ENCODE assay signal across 14 cellular contexts in the genomic region with DNA sequence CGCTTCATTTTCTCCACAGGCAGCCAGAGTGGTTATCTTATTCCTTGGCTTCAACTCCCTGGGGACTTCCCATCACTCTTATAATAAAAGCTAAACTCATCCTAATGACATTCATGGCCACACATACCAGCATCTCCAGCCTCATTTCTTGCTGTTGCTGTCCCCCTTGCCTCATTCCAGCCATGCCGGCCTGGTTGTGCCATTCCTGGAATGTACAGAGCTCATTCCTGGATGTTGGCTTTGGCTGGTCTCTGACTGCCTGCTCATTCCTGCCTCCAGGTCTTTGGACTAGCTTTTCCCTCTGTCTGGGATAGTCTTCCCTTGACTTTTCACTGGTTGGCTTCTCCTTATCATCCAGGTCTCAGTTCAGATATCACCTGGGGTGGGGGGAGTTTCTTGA. TPM values are rescaled to one million over a fixed set of nuclear protein-coding genes. Genes with fewer than 3 reads are reported as not detected.
A peak's percentile ranks its signal among the peaks of the same experiment; 100 is the strongest.
DNase-seq lines count a peak whose midpoint lies in the region; ATAC-seq and TF ChIP-seq lines count a peak whose summit lies in the region.
"Had no signal": no experiment of that assay in that cellular context is flagged by ENCODE, and none has a peak within 500 bp of the region (broad histone marks: within the 10 kb centered on the region; RNA-seq: fewer than 3 reads in every experiment).

No MANE protein-coding gene starts in this region.

- H3K4me1 Mint-ChIP-seq in Calu3 (ENCODE audit: low read depth, unreplicated experiment) (peaks cover 20% of the 10 kb centered on the region), nephron progenitor cell (peaks cover 34% of the 10 kb centered on the region)
- H3K4me1 Mint-ChIP-seq in central memory CD8-positive, alpha-beta T cell = peaks cover 39% of the 10 kb centered on the region

- H3K9me3 Mint-ChIP-seq in Calu3 (ENCODE audit: low read depth, unreplicated experiment) (no peaks in the 10 kb centered on the region), nephron progenitor cell (no peaks in the 10 kb centered on the region)
- H3K9me3 Mint-ChIP-seq in central memory CD8-positive, alpha-beta T cell = no peaks in the 10 kb centered on the region
- H3K9me3 Mint-ChIP-seq: stimulated activated naive CD8-positive, alpha-beta T cell treated with anti-CD3 and anti-CD28 coated beads, Interleukin-15, Interleukin-2, amounts not matched to agents 100 ng/mL and 50 ng/mL, for 24 hours had no signal

- H3K27ac Mint-ChIP-seq in Calu3 (ENCODE audit: unreplicated experiment) = no peak overlapping the region
- peak overlapping the region; percentile 4 for H3K27ac Mint-ChIP-seq in central memory CD8-positive, alpha-beta T cell (ENCODE audit: low read depth)
- H3K27ac Mint-ChIP-seq in nephron progenitor cell = no peak overlapping the region
- H3K27ac Mint-ChIP-seq: stimulated activated naive CD8-positive, alpha-beta T cell treated with anti-CD3 and anti-CD28 coated beads, Interleukin-15, Interleukin-2, amounts not matched to agents 100 ng/mL and 50 ng/mL, for 24 hours had no signal

- H3K9me3 ChIP-seq in lower lobe of right lung = no peaks in the 10 kb centered on the region
- H3K9me3 ChIP-seq: colonic mucosa, esophagus squamous epithelium had no signal

- CTCF ChIA-PET in Calu3 (lab: Charles Lee) = interaction anchor here (0.7 kb wide), 1 partner anchor 8 kb away, joined by 3 read pairs; no protein-coding TSS in a partner anchor

- BruUV-seq in Calu3 (replicated peaks; lab: Mats Ljungman, UMichigan) = no TSS peak

- no peaks in the 10 kb centered on the region for H3K36me3 ChIP-seq in lower lobe of right lung
- H3K36me3 ChIP-seq: colonic mucosa, esophagus squamous epithelium had no signal

- intact Hi-C loops in Calu3 (cut with micrococcal nuclease; ENCODE audit: unreplicated experiment) = no loop called here
- intact Hi-C loops in lower lobe of right lung (cut with DNase I) = no loop called here

- H3K4me3 ChIP-seq in AG10803 (ENCODE audit: low read length) (no peak overlapping the region), lower lobe of right lung (no peak overlapping the region)
- H3K4me3 ChIP-seq: colonic mucosa, esophagus squamous epithelium had no signal

- H3K4me3 Mint-ChIP-seq in Calu3 (ENCODE audit: low read depth, unreplicated experiment) (peak overlapping the region; percentile 1), nephron progenitor cell (peak overlapping the region; percentile 94)
- peak overlapping the region; percentile 98 for H3K4me3 Mint-ChIP-seq in central memory CD8-positive, alpha-beta T cell
- H3K4me3 Mint-ChIP-seq: stimulated activated naive CD8-positive, alpha-beta T cell treated with anti-CD3 and anti-CD28 coated beads, Interleukin-15, Interleukin-2, amounts not matched to agents 100 ng/mL and 50 ng/mL, for 24 hours had no signal

- peak; percentile 54 for TF ChIP-seq CTCF in AG10803 (conservative IDR thresholded peaks at IDR 0.05; ENCODE audit: low read length)
- no peak for TF ChIP-seq CTCF in Calu3 (IDR thresholded peaks at IDR 0.05; ENCODE audit: unreplicated experiment)
- TF ChIP-seq CTCF in nephron progenitor cell (IDR thresholded peaks at IDR 0.05) = no peak
- TF ChIP-seq CTCF in lower lobe of right lung (IDR thresholded peaks at IDR 0.05) = no peak

- no peaks in the 10 kb centered on the region for H3K27me3 ChIP-seq in lower lobe of right lung (ENCODE audit: low read depth)
- H3K27me3 ChIP-seq: colonic mucosa, esophagus squamous epithelium had no signal

- no peak for ATAC-seq in central memory CD8-positive, alpha-beta T cell (replicated peaks; ENCODE audit: extremely low read depth, poor library complexity, severe bottlenecking)
- ATAC-seq in lower lobe of right lung = no peak

- H3K36me3 Mint-ChIP-seq in Calu3 (ENCODE audit: insufficient read depth, unreplicated experiment) (peaks cover 17% of the 10 kb centered on the region), nephron progenitor cell (ENCODE audit: low read depth) (no peaks in the 10 kb centered on the region)
- peaks cover 18% of the 10 kb centered on the region for H3K36me3 Mint-ChIP-seq in central memory CD8-positive, alpha-beta T cell (ENCODE audit: insufficient read depth)

- peaks cover 34% of the 10 kb centered on the region for H3K27me3 Mint-ChIP-seq in Calu3 (ENCODE audit: unreplicated experiment)
- H3K27me3 Mint-ChIP-seq in central memory CD8-positive, alpha-beta T cell = no peaks in the 10 kb centered on the region
- peaks cover 24% of the 10 kb centered on the region for H3K27me3 Mint-ChIP-seq in nephron progenitor cell (ENCODE audit: low read depth, poor library complexity)
- H3K27me3 Mint-ChIP-seq: stimulated activated naive CD8-positive, alpha-beta T cell treated with anti-CD3 and anti-CD28 coated beads, Interleukin-15, Interleukin-2, amounts not matched to agents 100 ng/mL and 50 ng/mL, for 24 hours had no signal

- no peak overlapping the region for H3K27ac ChIP-seq in lower lobe of right lung
- H3K27ac ChIP-seq: colonic mucosa, esophagus squamous epithelium had no signal

- DNase-seq in AG10803 (ENCODE audit: low read depth) (peak; percentile 93), Calu3 (no peak), nephron progenitor cell (no peak), lower lobe of right lung (no peak), cerebellar cortex (ENCODE audit: low spot score) (no peak), NCI-H748 (lab: John Stamatoyannopoulos, UW; ENCODE audit: unreplicated experiment) (no peak)
- DNase-seq in central memory CD8-positive, alpha-beta T cell (ENCODE audit: low spot score in 2 of 2) = no peak
- DNase-seq: activated CD4-positive, alpha-beta T cell treated with anti-CD3 and anti-CD28 coated beads, Interleukin-2, amount 50 U/mL, for 1 hour; activated gamma-delta T cell; colonic mucosa; COR-L47; esophagus squamous epithelium had no signal

- H3K4me1 ChIP-seq in lower lobe of right lung = peaks cover 25% of the 10 kb centered on the region
- H3K4me1 ChIP-seq: colonic mucosa had no signal

RNA-seq across cellular contexts. Expression of a gene that starts 2.4 kb away (rescaled TPM):
- total RNA-seq in Calu3 (2022) (61.5 and 65.2 TPM in 2 replicates), lower lobe of right lung (61.6 TPM)

RNA-seq across cellular contexts. Expression of a gene that starts 29.6 kb away (rescaled TPM):
- total RNA-seq in Calu3 (2022) (not detected in 2 replicates), lower lobe of right lung (not detected)
- total RNA-seq: colonic mucosa, renal cortical epithelial cell had no signal

RNA-seq across cellular contexts. Expression of a gene that starts 56.7 kb away (rescaled TPM):
- total RNA-seq in Calu3 (2022) = 3.8 and 9.2 TPM in 2 replicates
- 11.8 TPM for total RNA-seq in lower lobe of right lung

Comparison
In these comparisons a context has a peak if more than half of its experiments do, and no peak if none do; other contexts are left out.
1. H3K4me3 Mint-ChIP-seq: peak in every context shown above with its lines; median percentile 98 in central memory CD8-positive, alpha-beta T cell; 94 in nephron progenitor cell; 1 in Calu3.